Comparison of ENCODE assay signal across 20 cellular contexts in genomic region chr9:106066937-106067545, GRCh38.
"Had no signal": no experiment of that assay in that cellular context is flagged by ENCODE, and none has a peak within 500 bp of the region (broad histone marks: within the 10 kb centered on the region; RNA-seq: fewer than 3 reads in every experiment).

No MANE protein-coding gene starts in this region.

- H3K27ac Mint-ChIP-seq: activated naive CD4-positive, alpha-beta T cell treated with anti-CD3 and anti-CD28 coated beads, Interleukin-2, amount 50 U/mL, for 72 hours; dendritic cell treated with granulocyte-macrophage colony-stimulating factor and Interleukin-4, amounts not matched to agents 40 ng/mL and 50 ng/mL, for 4 days; naive B cell; stimulated activated naive CD8-positive, alpha-beta T cell treated with anti-CD3 and anti-CD28 coated beads, Interleukin-15, Interleukin-2, amounts not matched to agents 100 ng/mL and 50 ng/mL, for 24 hours had no signal

- H3K27ac ChIP-seq: left lung, tibial artery had no signal

- DNase-seq: activated CD4-positive, alpha-beta T cell treated with anti-CD3 and anti-CD28 coated beads for 1 hour; activated CD4-positive, alpha-beta T cell treated with anti-CD3 and anti-CD28 coated beads, Interleukin-2, amount 50 U/mL, for 1 hour; activated T-cell treated with anti-CD3 and anti-CD28 coated beads, Interleukin-2, amount 50 U/mL, for 1 hour; aorta; caudate nucleus; effector CD4-positive, alpha-beta T cell; foreskin fibroblast; kidney; left lung; naive B cell; stimulated activated CD4-positive, alpha-beta T cell treated with anti-CD3 and anti-CD28 coated beads, Interleukin-4, amount 100 ng/mL, for 24 hours; substantia nigra; T-helper 9 cell; tibial artery had no signal

- H3K27me3 ChIP-seq: left lung, tibial artery had no signal

- H3K9me3 ChIP-seq: left lung, tibial artery had no signal

- H3K4me1 ChIP-seq: left lung, tibial artery had no signal

- H3K36me3 ChIP-seq: left lung, tibial artery had no signal

- H3K9me3 Mint-ChIP-seq: brain; naive B cell; stimulated activated naive CD8-positive, alpha-beta T cell treated with anti-CD3 and anti-CD28 coated beads, Interleukin-15, Interleukin-2, amounts not matched to agents 100 ng/mL and 50 ng/mL, for 24 hours had no signal

- H3K4me3 Mint-ChIP-seq: brain; dendritic cell treated with granulocyte-macrophage colony-stimulating factor and Interleukin-4, amounts not matched to agents 40 ng/mL and 50 ng/mL, for 4 days; naive B cell; stimulated activated naive CD8-positive, alpha-beta T cell treated with anti-CD3 and anti-CD28 coated beads, Interleukin-15, Interleukin-2, amounts not matched to agents 100 ng/mL and 50 ng/mL, for 24 hours had no signal

- H3K4me3 ChIP-seq: left lung, lung, tibial artery had no signal

- H3K36me3 Mint-ChIP-seq: activated naive CD4-positive, alpha-beta T cell treated with anti-CD3 and anti-CD28 coated beads, Interleukin-2, amount 50 U/mL, for 72 hours; brain; naive B cell had no signal

- FAIRE-seq: endometrium, kidney had no signal

- H3K4me1 Mint-ChIP-seq: naive B cell had no signal

- H3K27me3 Mint-ChIP-seq: brain; dendritic cell treated with granulocyte-macrophage colony-stimulating factor and Interleukin-4, amounts not matched to agents 40 ng/mL and 50 ng/mL, for 4 days; naive B cell; stimulated activated naive CD8-positive, alpha-beta T cell treated with anti-CD3 and anti-CD28 coated beads, Interleukin-15, Interleukin-2, amounts not matched to agents 100 ng/mL and 50 ng/mL, for 24 hours had no signal

- ATAC-seq: activated naive CD4-positive, alpha-beta T cell treated with anti-CD3 and anti-CD28 coated beads, Interleukin-2, amount 50 U/mL, for 72 hours; left lung had no signal
